ENCODE assay signal across 18 cellular contexts in genomic region chr18:29883114-29883513, GRCh38.
A peak's percentile ranks its signal among the peaks of the same experiment; 100 is the strongest.
DNase-seq lines count a peak whose midpoint lies in the region; ATAC-seq and TF ChIP-seq lines count a peak whose summit lies in the region.
"Had no signal": no experiment of that assay in that cellular context is flagged by ENCODE, and none has a peak within 500 bp of the region (broad histone marks: within the 10 kb centered on the region; RNA-seq: fewer than 3 reads in every experiment).

No MANE protein-coding gene starts in this region.

- no peaks in the 10 kb centered on the region for H3K27me3 ChIP-seq in DND-41 (ENCODE audit: insufficient read depth, low read length, poor library complexity)
- H3K27me3 ChIP-seq in Loucy (ENCODE audit: insufficient read depth, low read length, poor library complexity, severe bottlenecking) = no peaks in the 10 kb centered on the region
- H3K27me3 ChIP-seq: BE2C, BLaER1 had no signal

- H3K79me2 ChIP-seq in DND-41 (ENCODE audit: insufficient read depth, low read length) = no peaks in the 10 kb centered on the region
- H3K79me2 ChIP-seq in Loucy (ENCODE audit: insufficient read depth, low read length) = no peaks in the 10 kb centered on the region

- H3K4me1 ChIP-seq in DND-41 (ENCODE audit: insufficient read depth, low read length) = 0 out of 2 replicates have a peak, but pooled peaks cover 4% of the 10 kb centered on the region
- peaks cover 11% of the 10 kb centered on the region for H3K4me1 ChIP-seq in Loucy (ENCODE audit: insufficient read depth, low read length, poor library complexity, severe bottlenecking)
- H3K4me1 ChIP-seq: BE2C, BLaER1 had no signal

- H3K4me3 ChIP-seq in DND-41 (ENCODE audit: low read depth in 1 of 2, low read length in 2 of 2) = no peak overlapping the region
- H3K4me3 ChIP-seq in Loucy (ENCODE audit: low read length, poor library complexity, severe bottlenecking) = no peak overlapping the region
- H3K4me3 ChIP-seq: BLaER1, GM12878 had no signal

- ATAC-seq in DND-41 (ENCODE audit: insufficient read depth, low read depth) = peak; percentile 62
- ATAC-seq in GM18868 (IDR thresholded peaks at IDR 0.05; ENCODE audit: unreplicated experiment) = no peak
- no peak for ATAC-seq in GM19397 (IDR thresholded peaks at IDR 0.05; ENCODE audit: unreplicated experiment)
- ATAC-seq: GM12878 had no signal

- no peak overlapping the region for H2AFZ ChIP-seq in DND-41 (ENCODE audit: low read depth, low read length)
- H2AFZ ChIP-seq in Loucy (ENCODE audit: low read length) = peak overlapping the region; percentile 67; the same call in 1 of the 2 replicates

- no peak for DNase-seq in DND-41
- no peak for DNase-seq in NCI-H146 treated with DMSO at 0.1 percent for 48 hours (lab: John Stamatoyannopoulos, UW; ENCODE audit: unreplicated experiment)
- DNase-seq: 8988T; ACHN; BE2C; C1 segment of cervical spinal cord; CD4-positive, alpha-beta memory T cell; CD4-positive, CD25-positive, alpha-beta regulatory T cell; CD8-positive, alpha-beta memory T cell; COR-L47; DMS79 treated with DMSO at 0.1 percent for 48 hours; EL; GDM1 had no signal

- no peaks in the 10 kb centered on the region for H3K9me3 ChIP-seq in DND-41 (ENCODE audit: insufficient read depth, low read length, severe bottlenecking)
- no peaks in the 10 kb centered on the region for H3K9me3 ChIP-seq in Loucy (ENCODE audit: insufficient read depth, low read depth, low read length)
- H3K9me3 ChIP-seq: BE2C, BLaER1 had no signal

- H3K27ac ChIP-seq in DND-41 (ENCODE audit: low read length) = no peak overlapping the region
- H3K27ac ChIP-seq: BLaER1 had no signal

- no peaks in the 10 kb centered on the region for H4K20me1 ChIP-seq in DND-41 (ENCODE audit: insufficient read depth, low read length)
- H4K20me1 ChIP-seq in Loucy (ENCODE audit: insufficient read depth, low read length, poor library complexity, severe bottlenecking) = no peaks in the 10 kb centered on the region
- H4K20me1 ChIP-seq: BLaER1 had no signal

- no peaks in the 10 kb centered on the region for H3F3A ChIP-seq in Loucy (ENCODE audit: low read depth)

- no peaks in the 10 kb centered on the region for H3K36me3 ChIP-seq in DND-41 (ENCODE audit: insufficient read depth, low read length)
- no peaks in the 10 kb centered on the region for H3K36me3 ChIP-seq in Loucy (ENCODE audit: insufficient read depth, low read length)
- H3K36me3 ChIP-seq: BE2C, BLaER1 had no signal

- TF ChIP-seq CTCF in DND-41 (IDR thresholded peaks at IDR 0.05; ENCODE audit: borderline replicate concordance, extremely low read depth, low read length, poor library complexity, severe bottlenecking) (no peak), Loucy (conservative IDR thresholded peaks at IDR 0.05; ENCODE audit: low read length) (no peak)

- H3K9me2 ChIP-seq in Loucy (replicated peaks; ENCODE audit: low read depth, low read length) = no peaks in the 10 kb centered on the region

- H3K9ac ChIP-seq in DND-41 (ENCODE audit: low read depth, low read length) (no peak overlapping the region), Loucy (ENCODE audit: low read depth, low read length, poor library complexity, severe bottlenecking) (no peak overlapping the region)
- H3K9ac ChIP-seq: BLaER1 had no signal

- H3K4me2 ChIP-seq in DND-41 (ENCODE audit: insufficient read depth, low read length) (no peak overlapping the region), Loucy (ENCODE audit: low read depth, low read length, poor library complexity, severe bottlenecking) (no peak overlapping the region)
- H3K4me2 ChIP-seq: BLaER1 had no signal
